9 cellular contexts compared by ENCODE assay signal in the genomic region with DNA sequence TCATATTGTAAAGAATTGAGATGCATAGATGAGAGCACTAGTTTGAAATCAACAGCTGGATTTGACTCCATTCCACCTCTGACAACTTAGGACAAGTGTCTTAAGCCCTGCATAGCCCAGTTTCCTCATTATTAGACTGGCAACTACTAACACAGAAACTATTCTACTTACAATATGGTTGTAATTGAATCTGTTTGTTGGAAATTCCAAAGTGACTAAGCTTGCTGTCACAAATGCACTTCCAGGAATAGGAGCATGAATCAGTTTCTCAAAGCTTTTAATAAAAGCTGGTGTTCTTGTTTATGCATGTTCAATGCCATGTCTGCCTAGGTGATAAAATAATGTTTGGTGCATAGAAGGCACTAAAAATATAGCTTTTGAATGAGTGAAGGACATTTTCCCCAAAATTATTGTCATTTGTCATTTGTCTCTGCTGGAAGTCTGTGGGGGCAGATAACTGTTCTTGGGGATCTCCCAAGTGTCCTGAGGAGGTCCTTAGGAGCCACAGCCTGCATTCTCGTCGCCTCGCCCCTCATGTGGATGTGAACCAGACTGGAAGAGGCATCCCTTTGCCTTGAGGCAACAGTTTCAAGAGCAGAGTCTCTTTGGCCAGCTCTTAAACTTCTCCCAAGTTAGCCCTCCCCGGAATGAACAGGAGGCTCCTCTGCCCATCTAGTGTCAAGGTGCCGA. TPM values are rescaled to one million over a fixed set of nuclear protein-coding genes. Genes with fewer than 3 reads are reported as not detected.
DNase-seq lines count a peak whose midpoint lies in the region; ATAC-seq and TF ChIP-seq lines count a peak whose summit lies in the region.
"Had no signal": no experiment of that assay in that cellular context is flagged by ENCODE, and none has a peak within 500 bp of the region (broad histone marks: within the 10 kb centered on the region; RNA-seq: fewer than 3 reads in every experiment).

No MANE protein-coding gene starts in this region.

- H3K36me3 Mint-ChIP-seq in CD4-positive, alpha-beta T cell (ENCODE audit: low read depth): peaks cover 69% of the 10 kb centered on the region
- peaks cover 19 to 39% (median 30%) of the 10 kb centered on the region in 3 donors for H3K36me3 Mint-ChIP-seq in naive thymus-derived CD8-positive, alpha-beta T cell

- no peaks in the 10 kb centered on the region for H3K27me3 ChIP-seq in CD4-positive, alpha-beta T cell (ENCODE audit: control insufficient read depth, insufficient read depth, low read length)
- no peaks in the 10 kb centered on the region for H3K27me3 ChIP-seq in dorsolateral prefrontal cortex
- H3K27me3 ChIP-seq in vagina: no peaks in the 10 kb centered on the region
- H3K27me3 ChIP-seq: right lobe of liver had no signal

- CTCF ChIA-PET in CD4-positive, alpha-beta T cell (lab: Charles Lee): interaction anchor here (0.8 to 1.6 kb wide), 2 partner anchors 34 to 39 kb away, joined by 3 to 6 read pairs; no protein-coding TSS in a partner anchor

- ATAC-seq in CD4-positive, alpha-beta T cell (ENCODE audit: poor library complexity): no peak
- no peak for ATAC-seq in naive thymus-derived CD8-positive, alpha-beta T cell
- no peak for ATAC-seq in left ventricle myocardium superior
- ATAC-seq: right lobe of liver had no signal

- intact Hi-C loops in CD4-positive, alpha-beta T cell (cut with DNase I, micrococcal nuclease): no loop called here
- intact Hi-C loops in left ventricle myocardium superior (cut with micrococcal nuclease) (no loop called here), dorsolateral prefrontal cortex (cut with DNase I) (no loop called here), vagina (cut with DNase I) (no loop called here)

- no peaks in the 10 kb centered on the region for H3K27me3 Mint-ChIP-seq in CD4-positive, alpha-beta T cell
- no peaks in the 10 kb centered on the region for H3K27me3 Mint-ChIP-seq in naive thymus-derived CD8-positive, alpha-beta T cell

- no peak for TF ChIP-seq POLR2A in vagina (IDR thresholded peaks at IDR 0.05)

- H3K9me3 Mint-ChIP-seq in CD4-positive, alpha-beta T cell: peaks cover 6% of the 10 kb centered on the region
- H3K9me3 Mint-ChIP-seq in naive thymus-derived CD8-positive, alpha-beta T cell: peaks cover 0 to 12% (median 0%) of the 10 kb centered on the region in 9 donors

- H3K4me3 ChIP-seq in astrocyte of the spinal cord (ENCODE audit: low read depth, low read length) (no peak overlapping the region), dorsolateral prefrontal cortex (no peak overlapping the region), vagina (no peak overlapping the region)
- H3K4me3 ChIP-seq: right lobe of liver had no signal

- H3K4me1 ChIP-seq in vagina: peaks cover 31% of the 10 kb centered on the region
- H3K4me1 ChIP-seq: right lobe of liver had no signal

- in situ Hi-C loops in astrocyte of the spinal cord (cut with HindIII; ENCODE audit: low sequenced_read_pairs): no loop called here

- no peak overlapping the region for H3K27ac ChIP-seq in CD4-positive, alpha-beta T cell (ENCODE audit: low read depth, low read length)
- peak overlapping the region; percentile 80 for H3K27ac ChIP-seq in KOPT-K1 (ENCODE audit: low read depth, low read length, poor library complexity, severe bottlenecking)
- peak overlapping the region in 1 of 59 donors; percentile 18 for H3K27ac ChIP-seq in dorsolateral prefrontal cortex
- no peak overlapping the region for H3K27ac ChIP-seq in vagina
- H3K27ac ChIP-seq: right lobe of liver had no signal

- POLR2A ChIA-PET in CD4-positive, alpha-beta T cell (lab: Charles Lee): interaction anchor here (0.6 to 11.8 kb wide), 4 partner anchors 40 to 93 kb away, joined by 3 to 323 read pairs (median 10); a partner anchor contains a TSS
- POLR2A ChIA-PET in naive thymus-derived CD8-positive, alpha-beta T cell (lab: Charles Lee): interaction anchor here (2.8 kb wide), 1 partner anchor 42 kb away, joined by 8 read pairs; no protein-coding TSS in a partner anchor

- H3K9me3 ChIP-seq in CD4-positive, alpha-beta T cell (ENCODE audit: control insufficient read depth, low read length): no peaks in the 10 kb centered on the region
- H3K9me3 ChIP-seq in KOPT-K1 (ENCODE audit: insufficient read depth, low read length, poor library complexity, severe bottlenecking): no peaks in the 10 kb centered on the region
- no peaks in the 10 kb centered on the region for H3K9me3 ChIP-seq in vagina
- H3K9me3 ChIP-seq: right lobe of liver had no signal

- peak overlapping the region; percentile 39 for H3K4me3 Mint-ChIP-seq in CD4-positive, alpha-beta T cell
- H3K4me3 Mint-ChIP-seq in naive thymus-derived CD8-positive, alpha-beta T cell: peak overlapping the region in 6 of 10 donors; percentile 8 to 55 (median 42)

- H3K36me3 ChIP-seq in KOPT-K1 (ENCODE audit: insufficient read depth, low read length) (peaks cover 33% of the 10 kb centered on the region), vagina (no peaks in the 10 kb centered on the region)
- H3K36me3 ChIP-seq: right lobe of liver had no signal

- H3K27ac Mint-ChIP-seq in CD4-positive, alpha-beta T cell: peak overlapping the region; percentile 68
- peak overlapping the region in 6 of 10 donors; percentile 11 to 100 (median 52) for H3K27ac Mint-ChIP-seq in naive thymus-derived CD8-positive, alpha-beta T cell

- H3K4me1 Mint-ChIP-seq in CD4-positive, alpha-beta T cell (ENCODE audit: low read depth): peaks cover 94% of the 10 kb centered on the region
- H3K4me1 Mint-ChIP-seq in naive thymus-derived CD8-positive, alpha-beta T cell: peaks cover 40 to 95% (median 88%) of the 10 kb centered on the region in 4 donors

- TF ChIP-seq CTCF in CD4-positive, alpha-beta T cell (IDR thresholded peaks at IDR 0.05): no peak
- TF ChIP-seq CTCF in astrocyte of the spinal cord (IDR thresholded peaks at IDR 0.05; ENCODE audit: low read depth, low read length): no peak
- TF ChIP-seq CTCF in dorsolateral prefrontal cortex (IDR thresholded peaks at IDR 0.05 in 54 of 56, conservative IDR thresholded peaks at IDR 0.05 in 2 of 56; ENCODE audit: low read depth in 1 of 56, partially characterized antibody in 56 of 56): no peak
- TF ChIP-seq CTCF in vagina (IDR thresholded peaks at IDR 0.05): no peak

- DNase-seq in CD4-positive, alpha-beta T cell: no peak
- DNase-seq in astrocyte of the spinal cord (ENCODE audit: low read depth, low spot score) (peak; percentile 88), left ventricle myocardium superior (no peak), dorsolateral prefrontal cortex (no peak), HT-29 (ENCODE audit: low spot score) (no peak), vagina (ENCODE audit: extremely low spot score in 2 of 2) (no peak)
- DNase-seq in naive thymus-derived CD8-positive, alpha-beta T cell: no peak
- DNase-seq: right lobe of liver had no signal

RNA-seq across cellular contexts. Expression of a gene that starts 40.4 kb away (rescaled TPM):
- 100 to 1,000 TPM; 166 to 170 TPM for total RNA-seq in CD4-positive, alpha-beta T cell
- total RNA-seq in naive thymus-derived CD8-positive, alpha-beta T cell: 100 to 1,000 TPM; 187 to 192 TPM
- 100 to 1,000 TPM; 127 to 164 (median 135) TPM for polyA plus RNA-seq in naive thymus-derived CD8-positive, alpha-beta T cell
- total RNA-seq in left ventricle myocardium superior (37.7 TPM), dorsolateral prefrontal cortex (100 to 1,000 TPM in 119 of 120 experiments, 10 to 100 TPM in 1; 66.8 to 236 (median 180) TPM), vagina (51.3 TPM)
- 39.0 and 44.1 TPM in 2 replicates for total RNA-seq in HT-29 (2014; rRNA removed; shearing (Covaris generic))
